In genomic region chr12:75917083-75917482, GRCh38 we compare ENCODE assay signal across 1 cellular context.
TF ChIP-seq lines count a peak whose summit lies in the region.

No MANE protein-coding gene starts in this region.

TF ChIP-seq in GM12878, 131 proteins besides CTCF, POLR2A, EP300 and RAD21 (continued from another document):
- TF ChIP-seq ZNF687 (IDR thresholded peaks at IDR 0.05) (peak; percentile 49; the same call in 1 of the 2 replicates), E2F8 (IDR thresholded peaks at IDR 0.05; ENCODE audit: low read depth, partially characterized antibody) (peak; percentile 32), ZNF24 (IDR thresholded peaks at IDR 0.05) (peak; percentile 68), NFIC (IDR thresholded peaks at IDR 0.05; ENCODE audit: low read depth, low read length) (peak; percentile 75; the same call in 1 of the 2 replicates), GATAD2B (conservative IDR thresholded peaks at IDR 0.05; ENCODE audit: low read depth) (peak; percentile 83), RAD51 (IDR thresholded peaks at IDR 0.05) (peak; percentile 84), SREBF1 (IDR thresholded peaks at IDR 0.05; ENCODE audit: low read length) (no peak), RELB (IDR thresholded peaks at IDR 0.05; ENCODE audit: low read depth) (peak; percentile 97), STAT1 (conservative IDR thresholded peaks at IDR 0.05) (no peak), NFYA (IDR thresholded peaks at IDR 0.05; ENCODE audit: borderline replicate concordance, low read depth, low read length) (no peak), MEF2A (IDR thresholded peaks at IDR 0.05; ENCODE audit: insufficient read depth, low read depth, low read length) (0 out of 2 replicates have a peak, but pooled peaks have one; percentile 45), NR2F1 (conservative IDR thresholded peaks at IDR 0.05) (peak; percentile 54; the same call in 1 of the 2 replicates), PAX5 (IDR thresholded peaks at IDR 0.05; ENCODE audit: borderline replicate concordance, low read depth, low read length) (0 out of 2 replicates have a peak, but pooled peaks have one; percentile 54), SKIL (IDR thresholded peaks at IDR 0.05; ENCODE audit: low read depth, poor library complexity, severe bottlenecking) (peak; percentile 55), E4F1 (IDR thresholded peaks at IDR 0.05; ENCODE audit: borderline replicate concordance, partially characterized antibody) (no peak), SPI1 (IDR thresholded peaks at IDR 0.05; ENCODE audit: borderline replicate concordance, insufficient read depth, low read depth, low read length) (peak; percentile 95), BMI1 (IDR thresholded peaks at IDR 0.05; ENCODE audit: borderline replicate concordance) (peak; percentile 78), MTA3 (IDR thresholded peaks at IDR 0.05; ENCODE audit: borderline replicate concordance, low read length) (0 out of 2 replicates have a peak, but pooled peaks have one; percentile 31), TCF7 (IDR thresholded peaks at IDR 0.05; ENCODE audit: borderline replicate concordance) (peak; percentile 87), MEF2B (IDR thresholded peaks at IDR 0.05; ENCODE audit: partially characterized antibody, poor library complexity, severe bottlenecking) (peak; percentile 87)
